ENCODE assay signal across 22 cellular contexts in the genomic region with DNA sequence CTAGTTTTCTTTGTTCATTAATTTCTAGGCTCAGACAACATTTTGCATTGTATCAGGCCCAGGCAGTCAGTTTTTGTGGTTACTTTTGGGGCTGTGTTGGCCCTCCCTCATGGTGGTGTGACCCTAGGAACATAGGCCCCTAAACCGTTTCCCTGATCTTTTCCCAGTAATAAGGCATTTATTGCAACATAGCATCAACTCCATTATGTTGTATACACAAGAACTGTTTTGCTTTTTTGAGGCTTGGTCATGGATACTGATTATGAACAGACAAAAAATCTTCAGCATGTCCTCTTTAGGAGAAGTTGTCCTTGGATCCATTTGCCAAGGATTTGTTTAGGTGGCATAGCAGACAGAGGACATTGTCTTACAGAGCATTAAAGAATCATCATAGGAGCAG. TPM values are rescaled to one million over a fixed set of nuclear protein-coding genes. Genes with fewer than 3 reads are reported as not detected.
"Had no signal": no experiment of that assay in that cellular context is flagged by ENCODE, and none has a peak within 500 bp of the region (broad histone marks: within the 10 kb centered on the region; RNA-seq: fewer than 3 reads in every experiment).

No MANE protein-coding gene starts in this region.

- H3K4me3 Mint-ChIP-seq: memory B cell; nephron; T-helper 1 cell treated with Interleukin-12 subunit alpha and Interleukin-12 subunit beta and Interleukin-4 antibody, amounts not matched to agents 30 μg/mL and 1 μg/mL, for 36 hours had no signal

- H3K27ac ChIP-seq: adrenal gland, coronary artery, prostate gland, tibial nerve had no signal

- H3K27me3 Mint-ChIP-seq: memory B cell had no signal

- H3K9me3 ChIP-seq: adrenal gland, prostate gland, tibial nerve had no signal

- H3K4me3 ChIP-seq: adrenal gland, coronary artery, prostate gland, smooth muscle cell, tibial nerve had no signal

- FAIRE-seq: endothelial cell of umbilical vein, frontal cortex had no signal

- H3K36me3 ChIP-seq: adrenal gland, prostate gland, tibial nerve had no signal

- H3K4me1 ChIP-seq: prostate gland had no signal

- DNase-seq: activated CD4-positive, alpha-beta T cell treated with anti-CD3 and anti-CD28 coated beads for 4 hours; activated CD8-positive, alpha-beta memory T cell treated with anti-CD3 and anti-CD28 coated beads, Interleukin-2, amount 50 U/mL, for 48 hours; activated naive CD4-positive, alpha-beta T cell treated with Interleukin-2 at 50 U/mL for 16 hours; adrenal gland; effector CD4-positive, alpha-beta T cell; head of caudate nucleus; kidney glomerular epithelial cell; left ventricle myocardium superior; right cardiac atrium; stimulated activated CD4-positive, alpha-beta T cell treated with anti-CD3 and anti-CD28 coated beads, Interleukin-4, amount 100 ng/mL, for 4 hours; stimulated activated CD8-positive, alpha-beta memory T cell treated with anti-CD3 and anti-CD28 coated beads, Interleukin-4, amount 100 ng/mL, for 48 hours; stimulated activated naive CD4-positive, alpha-beta T cell treated with Interleukin-2 at 50 U/mL for 16 hours; substantia nigra had no signal

- ATAC-seq: left ventricle myocardium superior, right cardiac atrium had no signal

- H3K27ac Mint-ChIP-seq: memory B cell; nephron; T-helper 1 cell treated with Interleukin-12 subunit alpha and Interleukin-12 subunit beta and Interleukin-4 antibody, amounts not matched to agents 30 μg/mL and 1 μg/mL, for 36 hours had no signal

- H3K27me3 ChIP-seq: adrenal gland, tibial nerve had no signal

- H3K9me3 Mint-ChIP-seq: memory B cell; nephron; T-helper 1 cell treated with Interleukin-12 subunit alpha and Interleukin-12 subunit beta and Interleukin-4 antibody, amounts not matched to agents 30 μg/mL and 1 μg/mL, for 36 hours had no signal

RNA-seq across cellular contexts. Expression of gene B3GALT2, which starts 10.3 kb away (rescaled TPM):
- total RNA-seq: endothelial cell of umbilical vein, smooth muscle cell had no signal
- polyA plus RNA-seq: endothelial cell of umbilical vein, smooth muscle cell had no signal
